Comparison of ENCODE assay signal across 25 cellular contexts in genomic region chr1:13516606-13517005, GRCh38. TPM values are rescaled to one million over a fixed set of nuclear protein-coding genes. Genes with fewer than 3 reads are reported as not detected.
A peak's percentile ranks its signal among the peaks of the same experiment; 100 is the strongest.
DNase-seq lines count a peak whose midpoint lies in the region; ATAC-seq and TF ChIP-seq lines count a peak whose summit lies in the region.
"Had no signal": no experiment of that assay in that cellular context is flagged by ENCODE, and none has a peak within 500 bp of the region (broad histone marks: within the 10 kb centered on the region; RNA-seq: fewer than 3 reads in every experiment).

No MANE protein-coding gene starts in this region.

- no peaks in the 10 kb centered on the region for H3K79me1 ChIP-seq in IMR-90 (ENCODE audit: low read depth in 1 of 2, low read length in 2 of 2)

- no peaks in the 10 kb centered on the region; the same call in 1 of the 2 replicates for H3K27me3 ChIP-seq in IMR-90 (ENCODE audit: control insufficient read depth, insufficient read depth, low read length)
- H3K27me3 ChIP-seq in gastrocnemius medialis = no peaks in the 10 kb centered on the region

- no TSS peak for BruUV-seq in IMR-90 (replicated peaks; lab: Mats Ljungman, UMichigan)

- H2BK20ac ChIP-seq in IMR-90 (ENCODE audit: low read depth, low read length) = no peak overlapping the region

- peak overlapping the region; percentile 37 for H2AK9ac ChIP-seq in IMR-90 (replicated peaks; ENCODE audit: low read depth, low read length, poor library complexity)

- WGBS in IMR-90 (ENCODE audit: extremely low coverage in 2 of 2, insufficient read length in 1 of 2), 2 experiments = 50% methylated on average over 2 of the region's 10 CpGs; no CpG with 5 or more reads in 1 of the 2 experiments

- no peak overlapping the region for H4K5ac ChIP-seq in IMR-90 (ENCODE audit: low read depth, low read length)

- H3K18ac ChIP-seq in IMR-90 (ENCODE audit: low read depth, low read length) = no peak overlapping the region

- no peak overlapping the region for H2BK5ac ChIP-seq in IMR-90 (ENCODE audit: low read depth, low read length, poor library complexity, severe bottlenecking)

- H2AFZ ChIP-seq in IMR-90 (replicated peaks; ENCODE audit: low read length, poor library complexity) = no peak overlapping the region

- dilution Hi-C loops in IMR-90 (cut with HindIII; ENCODE audit: low sequenced_read_pairs, unreplicated experiment) = no loop called here

- no peak for TF ChIP-seq RAD21 in IMR-90 (IDR thresholded peaks at IDR 0.05; ENCODE audit: low read length)

- TF ChIP-seq POLR2A in IMR-90 (IDR thresholded peaks at IDR 0.05; ENCODE audit: low read depth, low read length) = no peak
- TF ChIP-seq POLR2A in gastrocnemius medialis (IDR thresholded peaks at IDR 0.05) = no peak

- no peaks in the 10 kb centered on the region for H3K9me3 ChIP-seq in HEK293 (ENCODE audit: control insufficient read depth, insufficient read depth, low read depth, low read length)
- peaks cover 28% of the 10 kb centered on the region for H3K9me3 ChIP-seq in IMR-90 (ENCODE audit: control insufficient read depth, insufficient read depth, low read length)
- H3K9me3 ChIP-seq in gastrocnemius medialis = no peaks in the 10 kb centered on the region
- H3K9me3 ChIP-seq: BE2C, BLaER1 had no signal

- no peak overlapping the region for H4K91ac ChIP-seq in IMR-90 (ENCODE audit: insufficient read depth, low read depth, low read length)

- in situ Hi-C loops in IMR-90 (cut with MboI; ENCODE audit: low sequenced_read_pairs) = no loop called here
- in situ Hi-C loops in gastrocnemius medialis (cut with MboI; ENCODE audit: low sequenced_read_pairs in 4 of 4) = no loop called here

- no peak overlapping the region for H3K56ac ChIP-seq in IMR-90 (ENCODE audit: extremely low read depth, insufficient read depth, low read length)

- TF ChIP-seq CTCF in HEK293 (tag by site-specific recombination; IDR thresholded peaks at IDR 0.05) = no peak
- no peak for TF ChIP-seq CTCF in IMR-90 (conservative IDR thresholded peaks at IDR 0.05; ENCODE audit: low read depth, low read length)
- TF ChIP-seq CTCF in gastrocnemius medialis (IDR thresholded peaks at IDR 0.05 in 4 of 5, conservative IDR thresholded peaks at IDR 0.05 in 1 of 5) = no peak

- H4K20me1 ChIP-seq in IMR-90 (ENCODE audit: insufficient read depth, low read length) = no peaks in the 10 kb centered on the region
- H4K20me1 ChIP-seq: BLaER1 had no signal

- POLR2A ChIA-PET in HEK293 (lab: Yijun Ruan, JAX) = no interaction called here
- POLR2A ChIA-PET in IMR-90 (lab: Charles Lee; ENCODE audit: unreplicated experiment) = no interaction called here

- CTCF ChIA-PET in HEK293 (lab: Yijun Ruan, JAX) (interaction anchor here (0.5 to 1.2 kb wide), 5 partner anchors 39 to 677 kb away, joined by 3 to 5 read pairs (median 3); no protein-coding TSS in a partner anchor), IMR-90 (lab: Yijun Ruan, JAX) (no interaction called here)

- no peak for DNase-seq in IMR-90
- DNase-seq in gastrocnemius medialis = no peak
- no peak for DNase-seq in OCI-M2 (lab: John Stamatoyannopoulos, UW; ENCODE audit: unreplicated experiment)
- DNase-seq: 8988T; ACHN; BE2C; CD4-positive, alpha-beta memory T cell; CD8-positive, alpha-beta memory T cell; COR-L47; DMS 273 treated with DMSO at 0.1 percent for 48 hours; DMS153; DMS79; DND-41; EL; GDM1 had no signal

- no peak overlapping the region for H3K14ac ChIP-seq in IMR-90 (replicated peaks; ENCODE audit: low read depth, low read length)

- no peak overlapping the region for H3K4me2 ChIP-seq in IMR-90 (ENCODE audit: low read depth, low read length)
- H3K4me2 ChIP-seq: BLaER1 had no signal

- H2BK120ac ChIP-seq in IMR-90 (ENCODE audit: low read depth, low read length) = no peak overlapping the region

- no peak overlapping the region for H4K8ac ChIP-seq in IMR-90 (ENCODE audit: low read depth in 2 of 2, low read length in 2 of 2)

- H3K9me1 ChIP-seq in IMR-90 (ENCODE audit: insufficient read depth, low read length) = no peaks in the 10 kb centered on the region

- no peak overlapping the region for H3K4ac ChIP-seq in IMR-90 (ENCODE audit: low read depth, low read length)

- no peak overlapping the region for H2AK5ac ChIP-seq in IMR-90 (ENCODE audit: low read depth, low read length)

- no peaks in the 10 kb centered on the region for H3K36me3 ChIP-seq in HEK293 (ENCODE audit: control insufficient read depth in 2 of 2, insufficient read depth in 1 of 2, low read length in 2 of 2)
- H3K36me3 ChIP-seq in IMR-90 (ENCODE audit: control insufficient read depth, insufficient read depth, low read length) = no peaks in the 10 kb centered on the region
- H3K36me3 ChIP-seq in gastrocnemius medialis = no peaks in the 10 kb centered on the region
- H3K36me3 ChIP-seq: BE2C, BLaER1 had no signal

- intact Hi-C loops in IMR-90 (cut with micrococcal nuclease) (no loop called here), gastrocnemius medialis (cut with DNase I; ENCODE audit: low total_unique reads) (loop anchor here (10.0 kb wide), 1 partner anchor 278 kb away; no protein-coding TSS in a partner anchor)

- H3K4me3 ChIP-seq in HEK293 (ENCODE audit: low read depth, low read length) (no peak overlapping the region), IMR-90 (ENCODE audit: insufficient read depth, low read depth, low read length) (no peak overlapping the region), gastrocnemius medialis (no peak overlapping the region)
- H3K4me3 ChIP-seq: BLaER1, GM12878 had no signal

- H3K23ac ChIP-seq in IMR-90 (ENCODE audit: low read depth, low read length) = no peak overlapping the region

- H2BK15ac ChIP-seq in IMR-90 (ENCODE audit: low read depth, low read length) = no peak overlapping the region

- H3K27ac ChIP-seq in HEK293 (ENCODE audit: extremely low read depth, low read depth, low read length) = no peak overlapping the region
- no peak overlapping the region for H3K27ac ChIP-seq in IMR-90 (ENCODE audit: insufficient read depth, low read length)
- H3K27ac ChIP-seq in gastrocnemius medialis = peak overlapping the region in 3 of 4 donors; percentile 19 to 97 (median 95)
- H3K27ac ChIP-seq: BLaER1 had no signal

- no peak overlapping the region for H3K9ac ChIP-seq in IMR-90 (ENCODE audit: low read depth, low read length)
- H3K9ac ChIP-seq: BLaER1 had no signal

- no peaks in the 10 kb centered on the region; the same call in 1 of the 2 replicates for H3K4me1 ChIP-seq in HEK293 (ENCODE audit: control insufficient read depth, insufficient read depth, low read length)
- no peaks in the 10 kb centered on the region for H3K4me1 ChIP-seq in IMR-90 (ENCODE audit: control insufficient read depth, insufficient read depth, low read length)
- peaks cover 5 to 11% of the 10 kb centered on the region in 2 donors for H3K4me1 ChIP-seq in gastrocnemius medialis
- H3K4me1 ChIP-seq: BE2C had no signal

- ATAC-seq in IMR-90 (ENCODE audit: low read depth) (no peak), gastrocnemius medialis (no peak), HG02798 (IDR thresholded peaks at IDR 0.05; ENCODE audit: poor library complexity, unreplicated experiment) (no peak)

TF ChIP-seq in HEK293, 187 proteins besides CTCF, POLR2A, EP300 and RAD21:
- TF ChIP-seq ATF2 (tag by site-specific recombination; IDR thresholded peaks at IDR 0.05; ENCODE audit: low read depth) (0 out of 2 replicates have a peak, but pooled peaks have one; percentile 41), ZNF211 (tag by site-specific recombination; IDR thresholded peaks at IDR 0.05; ENCODE audit: low read depth) (no peak), ZNF629 (tag by site-specific recombination; IDR thresholded peaks at IDR 0.05) (0 out of 2 replicates have a peak, but pooled peaks have one; percentile 16), ZNF707 (tag by site-specific recombination; IDR thresholded peaks at IDR 0.05) (no peak), ZNF596 (tag by site-specific recombination; IDR thresholded peaks at IDR 0.05) (no peak), ZBTB21 (tag by site-specific recombination; IDR thresholded peaks at IDR 0.05) (0 out of 2 replicates have a peak, but pooled peaks have one; percentile 37), GLI4 (tag by site-specific recombination; IDR thresholded peaks at IDR 0.05) (no peak)

TF ChIP-seq in IMR-90, 13 proteins besides CTCF, POLR2A, EP300 and RAD21 (continues in another document):
- TF ChIP-seq MAZ (IDR thresholded peaks at IDR 0.05; ENCODE audit: borderline replicate concordance, low read depth, low read length) = no peak
- no peak for TF ChIP-seq SMC3 (IDR thresholded peaks at IDR 0.05; ENCODE audit: low read depth, low read length)
- TF ChIP-seq CEBPB (IDR thresholded peaks at IDR 0.05; ENCODE audit: low read depth, low read length) = no peak
- TF ChIP-seq RFX5 (IDR thresholded peaks at IDR 0.05; ENCODE audit: low read depth, low read length) = no peak
- no peak for TF ChIP-seq RCOR1 (IDR thresholded peaks at IDR 0.05; ENCODE audit: insufficient replicate concordance, low read length)
- no peak for TF ChIP-seq FOS (IDR thresholded peaks at IDR 0.05; ENCODE audit: low read depth, low read length)
- no peak for TF ChIP-seq CHD1 (IDR thresholded peaks at IDR 0.05; ENCODE audit: low read depth, low read length)
- TF ChIP-seq BHLHE40 (IDR thresholded peaks at IDR 0.05; ENCODE audit: low read depth, low read length) = no peak
- TF ChIP-seq ELK1 (IDR thresholded peaks at IDR 0.05; ENCODE audit: borderline replicate concordance, low read depth, low read length) = no peak
- TF ChIP-seq USF2 (IDR thresholded peaks at IDR 0.05; ENCODE audit: low read depth, low read length) = no peak
- no peak for TF ChIP-seq MAFK (IDR thresholded peaks at IDR 0.05; ENCODE audit: low read depth, low read length)
- no peak for TF ChIP-seq NFE2L2 (IDR thresholded peaks at IDR 0.05; ENCODE audit: low read depth, low read length)

RNA-seq across cellular contexts. Expression of gene LRRC38, which starts 2.8 kb away (rescaled TPM):
- total RNA-seq in IMR-90 (2012; rRNA removed) (not detected in 2 replicates), gastrocnemius medialis (1 to 10 TPM; 2.1 to 6.8 (median 5.7) TPM)
- polyA plus RNA-seq in IMR-90 (2012; rRNA removed) = not detected in 2 replicates
- not detected in 2 replicates for polyA plus RNA-seq in IMR-90 (2012; cell fraction: cytosol; rRNA removed)
- not detected in 2 replicates for polyA plus RNA-seq in IMR-90 (2012; cell fraction: nucleus; rRNA removed; ENCODE audit: low replicate concordance)
- total RNA-seq: A673; CD4-positive, alpha-beta memory T cell; CD4-positive, CD25-positive, alpha-beta regulatory T cell; CD8-positive, alpha-beta memory T cell; Daoy; G401; GM12878 had no signal
- polyA plus RNA-seq: AG04450; CD14-positive monocyte; CD4-positive, alpha-beta memory T cell; CD4-positive, CD25-positive, alpha-beta regulatory T cell; CD8-positive, alpha-beta memory T cell; GM12878 had no signal

Comparison
In these comparisons a context has a peak if more than half of its experiments do, and no peak if none do; other contexts are left out.
1. H3K27ac ChIP-seq: peak in gastrocnemius medialis (3 of 4); none in HEK293 (single experiment) and IMR-90 (single experiment).